ENCODE assay signal across 2 cellular contexts in the genomic region with DNA sequence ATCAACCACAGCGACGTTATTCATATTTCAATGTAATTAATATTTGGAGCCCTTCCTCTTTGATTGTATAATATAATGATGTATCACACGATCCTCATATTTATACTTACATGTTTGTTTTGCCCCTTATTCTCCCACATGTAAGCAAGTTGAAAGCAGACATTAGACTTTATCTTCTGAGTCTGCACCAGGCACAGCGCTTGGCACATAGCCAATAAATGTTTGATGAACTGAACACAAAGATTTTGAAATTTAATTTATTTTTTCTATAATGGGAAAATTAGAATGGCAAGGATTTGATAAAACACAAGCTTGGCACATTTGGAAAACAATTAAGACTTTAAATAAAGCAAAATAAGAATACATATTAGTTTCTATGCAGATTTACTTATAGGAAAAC.
TF ChIP-seq lines count a peak whose summit lies in the region.

No MANE protein-coding gene starts in this region.

TF ChIP-seq in SK-N-SH, 30 proteins besides CTCF, POLR2A, EP300 and RAD21 (continued from another document):
- TF ChIP-seq, protein P1, sequence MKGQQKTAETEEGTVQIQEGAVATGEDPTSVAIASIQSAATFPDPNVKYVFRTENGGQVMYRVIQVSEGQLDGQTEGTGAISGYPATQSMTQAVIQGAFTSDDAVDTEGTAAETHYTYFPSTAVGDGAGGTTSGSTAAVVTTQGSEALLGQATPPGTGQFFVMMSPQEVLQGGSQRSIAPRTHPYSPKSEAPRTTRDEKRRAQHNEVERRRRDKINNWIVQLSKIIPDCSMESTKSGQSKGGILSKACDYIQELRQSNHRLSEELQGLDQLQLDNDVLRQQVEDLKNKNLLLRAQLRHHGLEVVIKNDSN (IDR thresholded peaks at IDR 0.05; ENCODE audit: borderline replicate concordance, low read depth) = no peak
- TF ChIP-seq MEF2A (IDR thresholded peaks at IDR 0.05; ENCODE audit: borderline replicate concordance, low read depth) = no peak
- TF ChIP-seq GATA2 (CRISPR knock-in tag; IDR thresholded peaks at IDR 0.05) = no peak
- TF ChIP-seq, protein P2, sequence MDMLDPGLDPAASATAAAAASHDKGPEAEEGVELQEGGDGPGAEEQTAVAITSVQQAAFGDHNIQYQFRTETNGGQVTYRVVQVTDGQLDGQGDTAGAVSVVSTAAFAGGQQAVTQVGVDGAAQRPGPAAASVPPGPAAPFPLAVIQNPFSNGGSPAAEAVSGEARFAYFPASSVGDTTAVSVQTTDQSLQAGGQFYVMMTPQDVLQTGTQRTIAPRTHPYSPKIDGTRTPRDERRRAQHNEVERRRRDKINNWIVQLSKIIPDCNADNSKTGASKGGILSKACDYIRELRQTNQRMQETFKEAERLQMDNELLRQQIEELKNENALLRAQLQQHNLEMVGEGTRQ (IDR thresholded peaks at IDR 0.05; ENCODE audit: borderline replicate concordance, low read depth, low read length) = no peak
- TF ChIP-seq JUND (IDR thresholded peaks at IDR 0.05) = no peak
- TF ChIP-seq, protein P3, sequence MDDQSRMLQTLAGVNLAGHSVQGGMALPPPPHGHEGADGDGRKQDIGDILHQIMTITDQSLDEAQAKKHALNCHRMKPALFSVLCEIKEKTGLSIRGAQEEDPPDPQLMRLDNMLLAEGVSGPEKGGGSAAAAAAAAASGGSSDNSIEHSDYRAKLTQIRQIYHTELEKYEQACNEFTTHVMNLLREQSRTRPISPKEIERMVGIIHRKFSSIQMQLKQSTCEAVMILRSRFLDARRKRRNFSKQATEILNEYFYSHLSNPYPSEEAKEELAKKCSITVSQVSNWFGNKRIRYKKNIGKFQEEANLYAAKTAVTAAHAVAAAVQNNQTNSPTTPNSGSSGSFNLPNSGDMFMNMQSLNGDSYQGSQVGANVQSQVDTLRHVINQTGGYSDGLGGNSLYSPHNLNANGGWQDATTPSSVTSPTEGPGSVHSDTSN (IDR thresholded peaks at IDR 0.05) = no peak
- TF ChIP-seq POLR2AphosphoS5 (IDR thresholded peaks at IDR 0.05; ENCODE audit: low read depth, low read length) = no peak
- TF ChIP-seq, protein P4, sequence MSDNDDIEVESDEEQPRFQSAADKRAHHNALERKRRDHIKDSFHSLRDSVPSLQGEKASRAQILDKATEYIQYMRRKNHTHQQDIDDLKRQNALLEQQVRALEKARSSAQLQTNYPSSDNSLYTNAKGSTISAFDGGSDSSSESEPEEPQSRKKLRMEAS (IDR thresholded peaks at IDR 0.05; ENCODE audit: low read depth) = no peak
- TF ChIP-seq, protein P5, sequence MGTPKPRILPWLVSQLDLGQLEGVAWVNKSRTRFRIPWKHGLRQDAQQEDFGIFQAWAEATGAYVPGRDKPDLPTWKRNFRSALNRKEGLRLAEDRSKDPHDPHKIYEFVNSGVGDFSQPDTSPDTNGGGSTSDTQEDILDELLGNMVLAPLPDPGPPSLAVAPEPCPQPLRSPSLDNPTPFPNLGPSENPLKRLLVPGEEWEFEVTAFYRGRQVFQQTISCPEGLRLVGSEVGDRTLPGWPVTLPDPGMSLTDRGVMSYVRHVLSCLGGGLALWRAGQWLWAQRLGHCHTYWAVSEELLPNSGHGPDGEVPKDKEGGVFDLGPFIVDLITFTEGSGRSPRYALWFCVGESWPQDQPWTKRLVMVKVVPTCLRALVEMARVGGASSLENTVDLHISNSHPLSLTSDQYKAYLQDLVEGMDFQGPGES (IDR thresholded peaks at IDR 0.05; ENCODE audit: low read depth, low read length) = no peak
- TF ChIP-seq TEAD4 (IDR thresholded peaks at IDR 0.05; ENCODE audit: borderline replicate concordance, insufficient read depth) = no peak
- TF ChIP-seq FOSL2 (IDR thresholded peaks at IDR 0.05; ENCODE audit: borderline replicate concordance, low read depth) = no peak
- TF ChIP-seq RCOR1 (IDR thresholded peaks at IDR 0.05; ENCODE audit: low read length) = no peak
- no peak for TF ChIP-seq FOXJ3 (CRISPR knock-in tag; IDR thresholded peaks at IDR 0.05)
- TF ChIP-seq ELF1 (IDR thresholded peaks at IDR 0.05) = no peak
TF ChIP-seq in SK-N-SH: peak in this region for 0.

TF ChIP-seq in SK-N-SH treated with all-trans-retinoic acid at 6 μM for 48 hours, 23 proteins besides CTCF, POLR2A, EP300 and RAD21 (continued from another document):
- TF ChIP-seq, protein P6, sequence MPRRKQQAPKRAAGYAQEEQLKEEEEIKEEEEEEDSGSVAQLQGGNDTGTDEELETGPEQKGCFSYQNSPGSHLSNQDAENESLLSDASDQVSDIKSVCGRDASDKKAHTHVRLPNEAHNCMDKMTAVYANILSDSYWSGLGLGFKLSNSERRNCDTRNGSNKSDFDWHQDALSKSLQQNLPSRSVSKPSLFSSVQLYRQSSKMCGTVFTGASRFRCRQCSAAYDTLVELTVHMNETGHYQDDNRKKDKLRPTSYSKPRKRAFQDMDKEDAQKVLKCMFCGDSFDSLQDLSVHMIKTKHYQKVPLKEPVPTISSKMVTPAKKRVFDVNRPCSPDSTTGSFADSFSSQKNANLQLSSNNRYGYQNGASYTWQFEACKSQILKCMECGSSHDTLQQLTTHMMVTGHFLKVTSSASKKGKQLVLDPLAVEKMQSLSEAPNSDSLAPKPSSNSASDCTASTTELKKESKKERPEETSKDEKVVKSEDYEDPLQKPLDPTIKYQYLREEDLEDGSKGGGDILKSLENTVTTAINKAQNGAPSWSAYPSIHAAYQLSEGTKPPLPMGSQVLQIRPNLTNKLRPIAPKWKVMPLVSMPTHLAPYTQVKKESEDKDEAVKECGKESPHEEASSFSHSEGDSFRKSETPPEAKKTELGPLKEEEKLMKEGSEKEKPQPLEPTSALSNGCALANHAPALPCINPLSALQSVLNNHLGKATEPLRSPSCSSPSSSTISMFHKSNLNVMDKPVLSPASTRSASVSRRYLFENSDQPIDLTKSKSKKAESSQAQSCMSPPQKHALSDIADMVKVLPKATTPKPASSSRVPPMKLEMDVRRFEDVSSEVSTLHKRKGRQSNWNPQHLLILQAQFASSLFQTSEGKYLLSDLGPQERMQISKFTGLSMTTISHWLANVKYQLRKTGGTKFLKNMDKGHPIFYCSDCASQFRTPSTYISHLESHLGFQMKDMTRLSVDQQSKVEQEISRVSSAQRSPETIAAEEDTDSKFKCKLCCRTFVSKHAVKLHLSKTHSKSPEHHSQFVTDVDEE (CRISPR knock-in tag; IDR thresholded peaks at IDR 0.05) = no peak
- TF ChIP-seq ZNF8 (CRISPR knock-in tag; IDR thresholded peaks at IDR 0.05) = no peak
- TF ChIP-seq, protein P7, sequence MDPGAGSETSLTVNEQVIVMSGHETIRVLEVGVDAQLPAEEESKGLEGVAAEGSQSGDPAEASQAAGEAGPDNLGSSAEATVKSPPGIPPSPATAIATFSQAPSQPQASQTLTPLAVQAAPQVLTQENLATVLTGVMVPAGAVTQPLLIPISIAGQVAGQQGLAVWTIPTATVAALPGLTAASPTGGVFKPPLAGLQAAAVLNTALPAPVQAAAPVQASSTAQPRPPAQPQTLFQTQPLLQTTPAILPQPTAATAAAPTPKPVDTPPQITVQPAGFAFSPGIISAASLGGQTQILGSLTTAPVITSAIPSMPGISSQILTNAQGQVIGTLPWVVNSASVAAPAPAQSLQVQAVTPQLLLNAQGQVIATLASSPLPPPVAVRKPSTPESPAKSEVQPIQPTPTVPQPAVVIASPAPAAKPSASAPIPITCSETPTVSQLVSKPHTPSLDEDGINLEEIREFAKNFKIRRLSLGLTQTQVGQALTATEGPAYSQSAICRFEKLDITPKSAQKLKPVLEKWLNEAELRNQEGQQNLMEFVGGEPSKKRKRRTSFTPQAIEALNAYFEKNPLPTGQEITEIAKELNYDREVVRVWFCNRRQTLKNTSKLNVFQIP (CRISPR knock-in tag; IDR thresholded peaks at IDR 0.05; ENCODE audit: borderline replicate concordance, low read depth) = no peak
- no peak for TF ChIP-seq ESRRG (CRISPR knock-in tag; IDR thresholded peaks at IDR 0.05)
- no peak for TF ChIP-seq GLIS3 (CRISPR knock-in tag; IDR thresholded peaks at IDR 0.05)
- TF ChIP-seq, protein P8, sequence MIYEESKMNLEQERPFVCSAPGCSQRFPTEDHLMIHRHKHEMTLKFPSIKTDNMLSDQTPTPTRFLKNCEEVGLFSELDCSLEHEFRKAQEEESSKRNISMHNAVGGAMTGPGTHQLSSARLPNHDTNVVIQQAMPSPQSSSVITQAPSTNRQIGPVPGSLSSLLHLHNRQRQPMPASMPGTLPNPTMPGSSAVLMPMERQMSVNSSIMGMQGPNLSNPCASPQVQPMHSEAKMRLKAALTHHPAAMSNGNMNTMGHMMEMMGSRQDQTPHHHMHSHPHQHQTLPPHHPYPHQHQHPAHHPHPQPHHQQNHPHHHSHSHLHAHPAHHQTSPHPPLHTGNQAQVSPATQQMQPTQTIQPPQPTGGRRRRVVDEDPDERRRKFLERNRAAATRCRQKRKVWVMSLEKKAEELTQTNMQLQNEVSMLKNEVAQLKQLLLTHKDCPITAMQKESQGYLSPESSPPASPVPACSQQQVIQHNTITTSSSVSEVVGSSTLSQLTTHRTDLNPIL (CRISPR knock-in tag; IDR thresholded peaks at IDR 0.05; ENCODE audit: low read depth) = no peak
- no peak for TF ChIP-seq OSR1 (CRISPR knock-in tag; IDR thresholded peaks at IDR 0.05)
- TF ChIP-seq ZNF565 (CRISPR knock-in tag; conservative IDR thresholded peaks at IDR 0.05; ENCODE audit: low read depth) = no peak
- no peak for TF ChIP-seq BACH2 (CRISPR knock-in tag; IDR thresholded peaks at IDR 0.05; ENCODE audit: borderline replicate concordance)
